Comparison of ENCODE assay signal across 1 cellular context in genomic region chr3:178342111-178342510, GRCh38.
TF ChIP-seq lines count a peak whose summit lies in the region.

No MANE protein-coding gene starts in this region.

TF ChIP-seq in H1, 55 proteins besides CTCF, POLR2A, EP300 and RAD21:
- TF ChIP-seq TEAD4 (IDR thresholded peaks at IDR 0.05; ENCODE audit: low read depth, low read length), result peak; percentile 23; the same call in 1 of the 2 replicates
- no peak for TF ChIP-seq RBBP5 (IDR thresholded peaks at IDR 0.05; ENCODE audit: borderline replicate concordance, low read depth, low read length)
